ENCODE assay signal across 7 cellular contexts in genomic region chr1:44738985-44739360, GRCh38. TPM values are rescaled to one million over a fixed set of nuclear protein-coding genes. Genes with fewer than 3 reads are reported as not detected.
DNase-seq lines count a peak whose midpoint lies in the region; ATAC-seq and TF ChIP-seq lines count a peak whose summit lies in the region.
"Not testable (repeated sequence)": the region's sequence is repeated elsewhere in the genome, so short reads cannot be mapped to it uniquely, and the experiment has no call there.
"Had no signal": no experiment of that assay in that cellular context is flagged by ENCODE, and none has a peak within 500 bp of the region (broad histone marks: within the 10 kb centered on the region; RNA-seq: fewer than 3 reads in every experiment).

No MANE protein-coding gene starts in this region.

- H3K4me3 ChIP-seq in NT2/D1 (ENCODE audit: insufficient read length, low read depth) (peak overlapping the region; percentile 98), esophagus (ENCODE audit: low read depth in 1 of 2, low read length in 2 of 2) (peak overlapping the region; percentile 60 to 84), mesodermal cell (ENCODE audit: extremely low read depth, insufficient read depth, low read length, poor library complexity, severe bottlenecking) (peak overlapping the region; percentile 78)

- peak overlapping the region; percentile 98 for H3K4me3 Mint-ChIP-seq in CD4-positive, alpha-beta T cell
- H3K4me3 Mint-ChIP-seq in activated naive CD8-positive, alpha-beta T cell, result peak overlapping the region; percentile 94
- H3K4me3 Mint-ChIP-seq in stimulated activated memory B cell treated with anti-CD40 and anti-IgM and Interleukin-4, amounts not matched to agents 10 μg/mL and 1 μg/mL and 100 μg/mL, for 72 hours, result peak overlapping the region; percentile 88

- peak overlapping the region; percentile 89 for H3K9ac ChIP-seq in NT2/D1 (ENCODE audit: insufficient read length, low read depth)

- H3K36me3 Mint-ChIP-seq in CD4-positive, alpha-beta T cell (ENCODE audit: low read depth); activated naive CD8-positive, alpha-beta T cell; stimulated activated memory B cell treated with anti-CD40 and anti-IgM and Interleukin-4, amounts not matched to agents 10 μg/mL and 1 μg/mL and 100 μg/mL, for 72 hours: not testable (repeated sequence)

- intact Hi-C loops in CD4-positive, alpha-beta T cell (cut with DNase I, micrococcal nuclease), result loop anchor here (1.0 to 5.0 kb wide), 3 partner anchors 8 to 248 kb away; partner anchors contain the start of genes EIF2B3 (in 1 of the 2) and RNU5D-1 (in 1 of the 2)

- peaks cover 18% of the 10 kb centered on the region for H3K4me1 Mint-ChIP-seq in CD4-positive, alpha-beta T cell (ENCODE audit: low read depth)
- peaks cover 14% of the 10 kb centered on the region for H3K4me1 Mint-ChIP-seq in activated naive CD8-positive, alpha-beta T cell (ENCODE audit: low read depth)
- peaks cover 18% of the 10 kb centered on the region for H3K4me1 Mint-ChIP-seq in stimulated activated memory B cell treated with anti-CD40 and anti-IgM and Interleukin-4, amounts not matched to agents 10 μg/mL and 1 μg/mL and 100 μg/mL, for 72 hours

- WGBS in esophagus, 2 donors, result 55 to 90% methylated on average over 1 of the region's 1 CpG
- no CpG with 5 or more reads among the region's 1 CpG for WGBS in mesodermal cell (ENCODE audit: insufficient coverage in 2 of 2), 2 experiments

- peak overlapping the region; percentile 97 for H3K27ac Mint-ChIP-seq in CD4-positive, alpha-beta T cell
- peak overlapping the region; percentile 95 for H3K27ac Mint-ChIP-seq in activated naive CD8-positive, alpha-beta T cell
- peak overlapping the region; percentile 85 for H3K27ac Mint-ChIP-seq in stimulated activated memory B cell treated with anti-CD40 and anti-IgM and Interleukin-4, amounts not matched to agents 10 μg/mL and 1 μg/mL and 100 μg/mL, for 72 hours

- CTCF ChIA-PET in CD4-positive, alpha-beta T cell (lab: Charles Lee), result not testable (repeated sequence)

- TF ChIP-seq CTCF in CD4-positive, alpha-beta T cell (IDR thresholded peaks at IDR 0.05), result not testable (repeated sequence)

- POLR2A ChIA-PET in CD4-positive, alpha-beta T cell (lab: Charles Lee), result interaction anchor here (0.7 to 2.7 kb wide), 5 partner anchors 8 to 39 kb away, joined by 3 to 12 read pairs (median 3); partner anchors contain the start of genes RNU5D-1 and RPS8

- peaks cover 26% of the 10 kb centered on the region for H3K36me3 ChIP-seq in NT2/D1 (ENCODE audit: insufficient read depth, insufficient read length, low read length)
- not testable (repeated sequence) for H3K36me3 ChIP-seq in esophagus (ENCODE audit: control insufficient read depth in 2 of 2, insufficient read depth in 2 of 2, low read length in 1 of 2)
- peaks cover 27% of the 10 kb centered on the region for H3K36me3 ChIP-seq in mesodermal cell (ENCODE audit: control insufficient read depth, insufficient read depth, low read length)

- H3K27ac ChIP-seq in CD4-positive, alpha-beta T cell (ENCODE audit: low read depth, low read length), result peak overlapping the region; percentile 85
- H3K27ac ChIP-seq in esophagus (ENCODE audit: low read depth in 2 of 2, low read length in 1 of 2) (peak overlapping the region; percentile 90 to 95), mesodermal cell (ENCODE audit: low read depth, low read length, severe bottlenecking) (peak overlapping the region; percentile 11)

- not testable (repeated sequence) for H3K9me3 ChIP-seq in CD4-positive, alpha-beta T cell (ENCODE audit: control insufficient read depth, low read length); NT2/D1 (ENCODE audit: insufficient read depth, low read length); esophagus (ENCODE audit: control insufficient read depth in 2 of 2, insufficient read depth in 1 of 2, low read depth in 1 of 2, low read length in 1 of 2); mesodermal cell (ENCODE audit: control insufficient read depth, low read length)

- not testable (repeated sequence) for H3K27me3 ChIP-seq in CD4-positive, alpha-beta T cell (ENCODE audit: control insufficient read depth, insufficient read depth, low read length); NT2/D1 (ENCODE audit: insufficient read depth, insufficient read length); esophagus (ENCODE audit: control insufficient read depth in 1 of 2, insufficient read depth in 2 of 2, low read length in 2 of 2)

- DNase-seq in CD4-positive, alpha-beta T cell; NT2/D1 (ENCODE audit: low read depth, low spot score): not testable (repeated sequence)

- peaks cover 12% of the 10 kb centered on the region for H3K4me1 ChIP-seq in NT2/D1 (ENCODE audit: insufficient read depth, insufficient read length)
- H3K4me1 ChIP-seq in esophagus (ENCODE audit: control insufficient read depth in 2 of 2, insufficient read depth in 2 of 2, low read length in 1 of 2); mesodermal cell (ENCODE audit: control insufficient read depth, insufficient read depth, low read length, poor library complexity, severe bottlenecking): not testable (repeated sequence)

- H3K9me3 Mint-ChIP-seq in CD4-positive, alpha-beta T cell; activated naive CD8-positive, alpha-beta T cell (ENCODE audit: low read depth); stimulated activated memory B cell treated with anti-CD40 and anti-IgM and Interleukin-4, amounts not matched to agents 10 μg/mL and 1 μg/mL and 100 μg/mL, for 72 hours: not testable (repeated sequence)

- ATAC-seq in CD4-positive, alpha-beta T cell (ENCODE audit: poor library complexity), result peak; percentile 5
- ATAC-seq in stimulated activated memory B cell treated with anti-CD40 and anti-IgM and Interleukin-4, amounts not matched to agents 10 μg/mL and 1 μg/mL and 100 μg/mL, for 72 hours, result not testable (repeated sequence)

- H3K27me3 Mint-ChIP-seq in CD4-positive, alpha-beta T cell; activated naive CD8-positive, alpha-beta T cell; stimulated activated memory B cell treated with anti-CD40 and anti-IgM and Interleukin-4, amounts not matched to agents 10 μg/mL and 1 μg/mL and 100 μg/mL, for 72 hours: not testable (repeated sequence)

RNA-seq across cellular contexts. Expression of gene KIF2C, which starts 0.7 kb away (rescaled TPM):
- total RNA-seq in CD4-positive, alpha-beta T cell, result under 1 TPM; 0.64 to 0.82 TPM
- 1 to 10 TPM; 4.5 to 9.4 TPM for polyA plus RNA-seq in esophagus
- 50.8 TPM for polyA plus RNA-seq in mesodermal cell (2013, experiment 1 of 2)
- 53.3 TPM for polyA plus RNA-seq in mesodermal cell (2013, experiment 2 of 2)

RNA-seq across cellular contexts. Expression of gene RNU5D-1, which starts 8.0 kb away (rescaled TPM):
- total RNA-seq in CD4-positive, alpha-beta T cell, result not detected
- not detected for polyA plus RNA-seq in esophagus
- 2,527 TPM for polyA plus RNA-seq in mesodermal cell (2013, experiment 1 of 2)
- 4,680 TPM for polyA plus RNA-seq in mesodermal cell (2013, experiment 2 of 2)
- total RNA-seq: T-helper 1 cell treated with Interleukin-12 subunit alpha and Interleukin-12 subunit beta and Interleukin-4 antibody, amounts not matched to agents 30 ng/mL and 1 ng/mL, for 36 hours had no signal

RNA-seq across cellular contexts. Expression of gene RPS8, which starts 36.4 kb away (rescaled TPM):
- 1,000 to 10,000 TPM; 3,394 to 3,436 TPM for total RNA-seq in CD4-positive, alpha-beta T cell
- 1,000 to 10,000 TPM; 2,523 to 3,063 TPM for polyA plus RNA-seq in esophagus
- 2,510 TPM for polyA plus RNA-seq in mesodermal cell (2013, experiment 1 of 2)
- 2,640 TPM for polyA plus RNA-seq in mesodermal cell (2013, experiment 2 of 2)

RNA-seq across cellular contexts. Expression of gene BEST4, which starts 49.0 kb away (rescaled TPM):
- total RNA-seq in CD4-positive, alpha-beta T cell, result 1 to 10 TPM; 1.0 TPM
- polyA plus RNA-seq in esophagus, result under 1 TPM; 0.11 to 0.26 TPM
- 0.26 TPM for polyA plus RNA-seq in mesodermal cell (2013, experiment 1 of 2)
- polyA plus RNA-seq in mesodermal cell (2013, experiment 2 of 2), result 0.40 TPM

Comparison
In these comparisons a context has a peak if more than half of its experiments do, and no peak if none do; other contexts are left out.
1. H3K27ac ChIP-seq: peak in every context shown above with its lines; median percentile 92 in esophagus; 85 in CD4-positive, alpha-beta T cell; 11 in mesodermal cell.